8 cellular contexts compared by ENCODE assay signal in the genomic region with DNA sequence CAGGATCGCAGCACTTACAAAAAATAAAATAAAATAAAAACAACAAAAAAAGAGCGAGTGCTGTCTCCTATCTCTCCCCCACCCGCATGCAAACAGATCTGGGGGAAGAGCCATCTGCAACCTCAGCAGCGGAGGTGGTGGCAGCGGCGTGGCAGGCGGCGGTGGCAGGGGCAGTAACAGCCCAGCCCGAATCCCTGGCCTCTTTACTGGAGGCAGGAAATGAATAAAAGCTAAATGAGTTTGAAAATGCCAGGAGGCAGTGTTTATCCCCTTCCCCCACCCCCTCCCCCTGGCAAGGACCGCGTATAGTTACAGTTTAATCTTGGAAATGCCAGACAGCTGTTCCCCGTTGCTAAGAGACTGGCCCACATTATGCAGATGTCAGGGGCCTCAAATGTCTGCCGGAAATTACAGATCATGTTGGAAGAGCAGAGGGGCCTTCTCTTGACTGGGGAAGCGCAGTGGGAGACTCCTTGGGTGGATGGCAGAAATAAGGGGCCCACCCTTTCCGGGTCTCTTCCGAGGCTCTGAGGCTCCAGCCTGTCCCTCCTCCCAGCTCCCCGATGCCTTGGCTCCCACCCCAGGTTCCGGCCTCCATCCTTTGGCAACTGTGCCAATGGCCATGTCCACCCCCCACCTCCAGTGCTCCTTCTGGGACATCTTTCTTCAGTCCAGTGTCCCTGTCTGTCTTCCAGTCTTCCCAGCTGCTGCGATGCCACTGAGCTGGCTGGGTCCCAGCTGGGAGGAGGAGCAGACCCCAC.
DNase-seq lines count a peak whose midpoint lies in the region; ATAC-seq, FAIRE-seq and TF ChIP-seq lines count a peak whose summit lies in the region.

No MANE protein-coding gene starts in this region.

- peak overlapping the region; percentile 41; the same call in 1 of the 2 replicates for H2AFZ ChIP-seq in PC-9

- ATAC-seq in right lobe of liver (peak; percentile 33 to 61 (median 50)), HG03280 (IDR thresholded peaks at IDR 0.05; ENCODE audit: unreplicated experiment) (no peak)

- no TSS peak for BruUV-seq in PC-9 (replicated peaks; lab: Mats Ljungman, UMichigan)

- WGBS in right lobe of liver (ENCODE audit: insufficient coverage, low coverage, low lambda C conversion rate, missing lambda C conversion rate), result 7% methylated on average over 17 of the region's 19 CpGs

- H3K4me1 ChIP-seq in BLaER1, result peaks cover 99% of the 10 kb centered on the region
- H3K4me1 ChIP-seq in PC-9 (replicated peaks; ENCODE audit: insufficient read depth), result peaks cover 69% of the 10 kb centered on the region
- peaks cover 0 to 32% (median 15%) of the 10 kb centered on the region in 4 donors for H3K4me1 ChIP-seq in right lobe of liver

- TF ChIP-seq CTCF in PC-9 (conservative IDR thresholded peaks at IDR 0.05) (no peak), choroid plexus epithelial cell (conservative IDR thresholded peaks at IDR 0.05; ENCODE audit: low read depth, low read length) (no peak), right lobe of liver (IDR thresholded peaks at IDR 0.05) (no peak)

- DNase-seq in HTR-8/SVneo (ENCODE audit: insufficient read length, low spot score) (peak; percentile 81), PC-9 (no peak), choroid plexus epithelial cell (ENCODE audit: low read depth) (peak; percentile 86), right lobe of liver (peak in 2 of 3 donors; percentile 63), substantia nigra (lab: John Stamatoyannopoulos, UW) (peak in 13 of 49 donors; percentile 12 to 85 (median 30)), SKM-1 (lab: John Stamatoyannopoulos, UW; ENCODE audit: unreplicated experiment) (no peak)

- H3K4me3 ChIP-seq in BLaER1 (peak overlapping the region; percentile 55), PC-9 (peak overlapping the region; percentile 20; the same call in 1 of the 2 replicates), choroid plexus epithelial cell (ENCODE audit: low read depth, low read length) (no peak overlapping the region), right lobe of liver (peak overlapping the region in 1 of 3 donors; percentile 14)

- no peaks in the 10 kb centered on the region for H3K27me3 ChIP-seq in BLaER1
- no peaks in the 10 kb centered on the region for H3K27me3 ChIP-seq in PC-9 (ENCODE audit: insufficient read depth, low read depth)
- no peaks in the 10 kb centered on the region for H3K27me3 ChIP-seq in right lobe of liver

- H3K9me3 ChIP-seq in BLaER1 (no peaks in the 10 kb centered on the region), PC-9 (ENCODE audit: insufficient read depth, low read depth) (no peaks in the 10 kb centered on the region), right lobe of liver (no peaks in the 10 kb centered on the region)

- H3K4me2 ChIP-seq in BLaER1, result peak overlapping the region; percentile 98
- H3K4me2 ChIP-seq in PC-9, result peak overlapping the region; percentile 73

- CTCF ChIA-PET in PC-9 (lab: Charles Lee), result interaction anchor here (0.7 to 2.9 kb wide), 11 partner anchors 27 to 203 kb away, joined by 3 to 24 read pairs (median 5); no protein-coding TSS in a partner anchor

- H3F3A ChIP-seq in PC-9 (ENCODE audit: insufficient read depth, low read depth), result peaks cover 67% of the 10 kb centered on the region

- POLR2A ChIA-PET in PC-9 (lab: Charles Lee; ENCODE audit: unreplicated experiment), result interaction anchor here (0.5 to 2.1 kb wide), 9 partner anchors 26 to 191 kb away, joined by 3 to 35 read pairs (median 7); no protein-coding TSS in a partner anchor

- H4K20me1 ChIP-seq in BLaER1 (peaks cover 2% of the 10 kb centered on the region; the same call in 1 of the 2 replicates), PC-9 (ENCODE audit: insufficient read depth) (no peaks in the 10 kb centered on the region)

- H3K9me2 ChIP-seq in PC-9 (ENCODE audit: insufficient read depth), result no peaks in the 10 kb centered on the region

- TF ChIP-seq POLR2A in right lobe of liver (IDR thresholded peaks at IDR 0.05), result peak; percentile 9

- H3K27ac ChIP-seq in BLaER1 (peak overlapping the region; percentile 86), PC-9 (peak overlapping the region; percentile 91), right lobe of liver (peak overlapping the region; percentile 72 to 82 (median 81)), substantia nigra (ENCODE audit: low read depth, low read length, poor library complexity, severe bottlenecking) (peak overlapping the region; percentile 32)

- no peaks in the 10 kb centered on the region for H3K79me2 ChIP-seq in PC-9 (ENCODE audit: low read depth)

- intact Hi-C loops in PC-9 (cut with micrococcal nuclease; ENCODE audit: unreplicated experiment), result loop anchor here (1.0 to 10.0 kb wide), 10 partner anchors 27 to 1465 kb away; partner anchors contain the start of gene IRF2BPL
- intact Hi-C loops in right lobe of liver (cut with DNase I), result loop anchor here in 1 of 2 donors (10.0 kb wide), 1 partner anchor 145 kb away; no protein-coding TSS in a partner anchor

- H3K36me3 ChIP-seq in BLaER1 (no peaks in the 10 kb centered on the region), PC-9 (ENCODE audit: low read depth) (no peaks in the 10 kb centered on the region), right lobe of liver (no peaks in the 10 kb centered on the region)

- peak overlapping the region; percentile 67 for H3K9ac ChIP-seq in BLaER1

- no peak for FAIRE-seq in HTR-8/SVneo (lab: Jason Lieb, UNC)

Comparison
In these comparisons a context has a peak if more than half of its experiments do, and no peak if none do; other contexts are left out.
1. H3K27ac ChIP-seq: peak in every context shown above with its lines; median percentile 91 in PC-9; 86 in BLaER1; 81 in right lobe of liver; 32 in substantia nigra.
2. DNase-seq: peak in HTR-8/SVneo (single experiment), choroid plexus epithelial cell (single experiment) and right lobe of liver (2 of 3); none in PC-9 (0 of 2) and SKM-1 (single experiment).